Comparison of ENCODE assay signal across 26 cellular contexts in the genomic region with DNA sequence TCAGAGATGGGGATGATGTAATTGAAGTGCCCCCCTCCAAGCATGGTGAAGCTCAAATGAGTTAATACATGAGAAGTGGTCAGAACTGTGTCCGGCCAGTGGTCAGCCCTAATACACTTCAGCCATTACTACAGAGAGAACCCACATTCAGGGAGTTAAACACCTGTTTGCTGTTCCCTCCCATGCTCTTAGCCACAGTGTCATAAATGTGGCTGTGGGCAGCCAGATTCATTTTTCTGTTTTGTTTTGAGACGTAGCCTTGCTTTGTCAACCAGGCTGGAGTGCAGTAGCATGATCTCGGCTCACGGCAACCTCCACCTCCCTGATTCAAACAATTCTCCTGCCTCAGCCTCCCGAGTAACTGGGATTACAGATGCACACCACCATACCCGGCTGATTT.
"Had no signal": no experiment of that assay in that cellular context is flagged by ENCODE, and none has a peak within 500 bp of the region (broad histone marks: within the 10 kb centered on the region; RNA-seq: fewer than 3 reads in every experiment).

No MANE protein-coding gene starts in this region.

- H3K4me3 Mint-ChIP-seq: dendritic cell treated with granulocyte-macrophage colony-stimulating factor and Interleukin-4, amounts not matched to agents 40 ng/mL and 50 ng/mL, for 4 days; effector memory CD8-positive, alpha-beta T cell; endodermal cell had no signal

- ATAC-seq: effector memory CD8-positive, alpha-beta T cell; esophagus mucosa; foreskin keratinocyte; gastrocnemius medialis; gastroesophageal sphincter; heart left ventricle; heart right ventricle had no signal

- H3K4me1 ChIP-seq: esophagus muscularis mucosa, foreskin keratinocyte, gastrocnemius medialis, gastroesophageal sphincter, heart left ventricle, heart right ventricle had no signal

- H2AFZ ChIP-seq: hepatocyte had no signal

- DNase-seq: cortex of kidney; dermis blood vessel endothelial cell; dorsolateral prefrontal cortex; effector CD4-positive, alpha-beta T cell; effector CD8-positive, alpha-beta T cell; effector memory CD4-positive, alpha-beta T cell; effector memory CD8-positive, alpha-beta T cell; endodermal cell; erythroblast; esophagus squamous epithelium; foreskin fibroblast; foreskin keratinocyte; foreskin melanocyte; gastrocnemius medialis; glutamatergic neuron; head of caudate nucleus; heart left ventricle; heart right ventricle; hippocampal formation had no signal

- H3K4me3 ChIP-seq: coronary artery, dorsolateral prefrontal cortex, esophagus muscularis mucosa, esophagus squamous epithelium, gastrocnemius medialis, gastroesophageal sphincter, heart left ventricle, heart right ventricle, hepatocyte had no signal

- H3K36me3 ChIP-seq: esophagus muscularis mucosa, esophagus squamous epithelium, gastrocnemius medialis, gastroesophageal sphincter, heart left ventricle, heart right ventricle had no signal

- H3K27ac ChIP-seq: coronary artery, epithelial cell of prostate, esophagus muscularis mucosa, foreskin keratinocyte, gastrocnemius medialis, gastroesophageal sphincter, heart left ventricle, heart right ventricle, hepatocyte had no signal

- H3K27me3 Mint-ChIP-seq: dendritic cell treated with granulocyte-macrophage colony-stimulating factor and Interleukin-4, amounts not matched to agents 40 ng/mL and 50 ng/mL, for 4 days; effector memory CD8-positive, alpha-beta T cell had no signal

- H3K9me3 ChIP-seq: esophagus muscularis mucosa, esophagus squamous epithelium, gastrocnemius medialis, gastroesophageal sphincter, heart left ventricle, heart right ventricle had no signal

- H3K27me3 ChIP-seq: dorsolateral prefrontal cortex, esophagus muscularis mucosa, foreskin keratinocyte, gastrocnemius medialis, heart left ventricle, hepatocyte had no signal

- H3K4me2 ChIP-seq: hepatocyte had no signal

- H3K27ac Mint-ChIP-seq: dendritic cell treated with granulocyte-macrophage colony-stimulating factor and Interleukin-4, amounts not matched to agents 40 ng/mL and 50 ng/mL, for 4 days; effector memory CD8-positive, alpha-beta T cell; endodermal cell had no signal

- H3K79me2 ChIP-seq: hepatocyte had no signal
